ENCODE assay signal across 1 cellular context in the genomic region with DNA sequence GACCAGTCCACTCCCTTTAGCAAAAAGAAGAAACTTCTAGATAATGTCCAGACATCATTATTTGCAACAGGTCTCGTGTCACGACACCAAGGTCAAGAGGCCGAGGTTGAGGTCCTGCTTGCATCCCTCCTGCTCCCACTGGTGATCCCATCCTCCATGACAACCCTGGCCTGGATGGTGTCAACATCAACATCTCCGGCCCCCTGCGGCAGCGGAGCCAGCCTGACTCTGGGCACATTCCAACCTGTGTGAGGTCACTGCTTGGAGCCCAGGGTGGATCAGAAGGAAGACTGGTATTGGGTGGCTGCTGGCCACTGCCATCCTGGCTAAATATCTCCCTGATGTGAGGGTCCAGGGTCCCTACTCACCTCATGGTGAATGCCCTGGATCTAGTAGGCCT.
TF ChIP-seq lines count a peak whose summit lies in the region.

No MANE protein-coding gene starts in this region.

TF ChIP-seq in SK-N-SH, 30 proteins besides CTCF, POLR2A, EP300 and RAD21 (continued from another document):
- TF ChIP-seq REST (IDR thresholded peaks at IDR 0.05; ENCODE audit: low read depth, low read length) (no peak), GATA2 (CRISPR knock-in tag; IDR thresholded peaks at IDR 0.05) (no peak), CHD2 (IDR thresholded peaks at IDR 0.05; ENCODE audit: low read length, partially characterized antibody) (no peak), TCF12 (IDR thresholded peaks at IDR 0.05) (no peak), IRF3 (IDR thresholded peaks at IDR 0.05; ENCODE audit: low read depth, low read length) (no peak), MXI1 (IDR thresholded peaks at IDR 0.05; ENCODE audit: low read depth, low read length) (no peak), TAF1 (IDR thresholded peaks at IDR 0.05; ENCODE audit: borderline replicate concordance, low read depth, low read length) (no peak), ELF1 (IDR thresholded peaks at IDR 0.05) (no peak), FOXJ3 (CRISPR knock-in tag; IDR thresholded peaks at IDR 0.05) (no peak), EZH2phosphoT487 (IDR thresholded peaks at IDR 0.05; ENCODE audit: borderline replicate concordance, low read depth) (no peak)
